Comparison of ENCODE assay signal across 9 cellular contexts in genomic region chr21:42654179-42654912, GRCh38. TPM values are rescaled to one million over a fixed set of nuclear protein-coding genes. Genes with fewer than 3 reads are reported as not detected.
DNase-seq lines count a peak whose midpoint lies in the region; ATAC-seq and TF ChIP-seq lines count a peak whose summit lies in the region.
"Had no signal": no experiment of that assay in that cellular context is flagged by ENCODE, and none has a peak within 500 bp of the region (broad histone marks: within the 10 kb centered on the region; RNA-seq: fewer than 3 reads in every experiment).

No MANE protein-coding gene starts in this region.

- ATAC-seq in T-helper 17 cell (no peak), gastroesophageal sphincter (no peak), GM18511 (IDR thresholded peaks at IDR 0.05; ENCODE audit: unreplicated experiment) (no peak), GM18909 (IDR thresholded peaks at IDR 0.05; ENCODE audit: poor library complexity, unreplicated experiment) (no peak), HG03439 (IDR thresholded peaks at IDR 0.05; ENCODE audit: unreplicated experiment) (no peak)

- H3K36me3 ChIP-seq in gastroesophageal sphincter = no peaks in the 10 kb centered on the region

- peaks cover 25% of the 10 kb centered on the region for H3K4me1 Mint-ChIP-seq in T-helper 17 cell

- TF ChIP-seq POLR2A in gastroesophageal sphincter (IDR thresholded peaks at IDR 0.05) = no peak

- H3K4me3 Mint-ChIP-seq in T-helper 17 cell = peak overlapping the region; percentile 86

- H3K27ac ChIP-seq in gastroesophageal sphincter = peak overlapping the region in 3 of 4 donors; percentile 80 to 90 (median 85)
- H3K27ac ChIP-seq: HL-60 had no signal

- H3K27ac Mint-ChIP-seq in T-helper 17 cell = peak overlapping the region; percentile 57

- no peak for TF ChIP-seq EP300 in gastroesophageal sphincter (IDR thresholded peaks at IDR 0.05)

- peak overlapping the region; percentile 69 to 74 for H3K4me3 ChIP-seq in gastroesophageal sphincter

- H3K27me3 ChIP-seq in gastroesophageal sphincter = peaks cover 31% of the 10 kb centered on the region

- peaks cover 28% of the 10 kb centered on the region for H3K27me3 Mint-ChIP-seq in T-helper 17 cell

- no peaks in the 10 kb centered on the region for H3K36me3 Mint-ChIP-seq in T-helper 17 cell (ENCODE audit: low read depth)

- TF ChIP-seq CTCF in gastroesophageal sphincter (IDR thresholded peaks at IDR 0.05) = no peak

- WGBS in gastroesophageal sphincter (ENCODE audit: low coverage in 1 of 2), 2 donors = 0 to 15% methylated on average over 3 to 5 of the region's 45 CpGs

- H3K4me1 ChIP-seq in gastroesophageal sphincter = peaks cover 0 to 65% (median 18%) of the 10 kb centered on the region in 3 donors

- DNase-seq in COR-L47 (lab: John Stamatoyannopoulos, UW) (peak; percentile 73), HuH-7.5 (ENCODE audit: low spot score) (peak; percentile 78), T-helper 17 cell (no peak), retina (peak; percentile 72)

- H3K9me3 ChIP-seq in T-helper 17 cell (ENCODE audit: control insufficient read depth, low read length, poor library complexity, severe bottlenecking) (no peaks in the 10 kb centered on the region), gastroesophageal sphincter (no peaks in the 10 kb centered on the region)

RNA-seq across cellular contexts. Expression of gene PDE9A, which starts 0.9 kb away (rescaled TPM):
- total RNA-seq in T-helper 17 cell = 1 to 10 TPM; 4.9 to 6.6 TPM
- total RNA-seq in gastroesophageal sphincter = 10 to 100 TPM; 10.6 to 83.2 (median 28.5) TPM

Comparison
In these comparisons a context has a peak if more than half of its experiments do, and no peak if none do; other contexts are left out.
1. DNase-seq: peak in COR-L47 (single experiment), HuH-7.5 (single experiment) and retina (single experiment); none in T-helper 17 cell (0 of 3).